In genomic region chr5:115545065-115545882, GRCh38 we compare ENCODE assay signal across 8 cellular contexts. TPM values are rescaled to one million over a fixed set of nuclear protein-coding genes. Genes with fewer than 3 reads are reported as not detected.
A peak's percentile ranks its signal among the peaks of the same experiment; 100 is the strongest.
DNase-seq lines count a peak whose midpoint lies in the region; TF ChIP-seq lines count a peak whose summit lies in the region.

No MANE protein-coding gene starts in this region.

- H3K9me3 Mint-ChIP-seq in endodermal cell = peaks cover 11% of the 10 kb centered on the region

- H3K4me1 ChIP-seq in NT2/D1 (ENCODE audit: insufficient read depth, insufficient read length) (no peaks in the 10 kb centered on the region), endodermal cell (ENCODE audit: control insufficient read depth, insufficient read depth, low read length) (no peaks in the 10 kb centered on the region), rectal smooth muscle tissue (ENCODE audit: control insufficient read depth, insufficient read depth, low read length) (peaks cover 15% of the 10 kb centered on the region)

- peaks cover 34% of the 10 kb centered on the region for H3K4me1 Mint-ChIP-seq in endodermal cell

- H3K4me3 ChIP-seq in NT2/D1 (ENCODE audit: insufficient read length, low read depth) = peak overlapping the region; percentile 8
- H3K4me3 ChIP-seq in endodermal cell (ENCODE audit: low read length) = peak overlapping the region; percentile 73
- H3K4me3 ChIP-seq in rectal smooth muscle tissue (ENCODE audit: low read length) = peak overlapping the region; percentile 52

- H3K9ac ChIP-seq in NT2/D1 (ENCODE audit: insufficient read length, low read depth) (no peak overlapping the region), endodermal cell (ENCODE audit: extremely low read depth, low read length, poor library complexity, severe bottlenecking) (no peak overlapping the region), rectal smooth muscle tissue (ENCODE audit: low read length) (no peak overlapping the region)

- no peak overlapping the region for H3K27ac ChIP-seq in endodermal cell (ENCODE audit: low read depth, low read length)
- peak overlapping the region; percentile 74 for H3K27ac ChIP-seq in rectal smooth muscle tissue (ENCODE audit: low read depth, low read length)

- 55 to 77% methylated on average over 9 to 18 of the region's 18 CpGs for WGBS in endodermal cell (ENCODE audit: insufficient coverage in 1 of 2, insufficient read length in 1 of 2), 2 experiments

- H3K36me3 Mint-ChIP-seq in endodermal cell (ENCODE audit: low read depth) = peaks cover 12% of the 10 kb centered on the region

- no peak for TF ChIP-seq CTCF in endodermal cell (conservative IDR thresholded peaks at IDR 0.05)

- DNase-seq in DMS53 (lab: John Stamatoyannopoulos, UW) = peak; percentile 87
- DNase-seq in DMS53 treated with DMSO at 0.1 percent for 48 hours (lab: John Stamatoyannopoulos, UW; ENCODE audit: unreplicated experiment) = no peak
- no peak for DNase-seq in NT2/D1 (ENCODE audit: low read depth, low spot score)
- DNase-seq in endodermal cell = no peak
- no peak for DNase-seq in iPS-NIHi11 (ENCODE audit: low spot score)
- no peak for DNase-seq in occipital lobe (lab: John Stamatoyannopoulos, UW)
- no peak for DNase-seq in activated CD4-positive, CD25-positive, alpha-beta regulatory T cell treated with anti-CD3 and anti-CD28 coated beads, Interleukin-2, amount 50 U/mL, for 72 hours

- peak overlapping the region; percentile 52 for H3K27ac Mint-ChIP-seq in endodermal cell

- peaks cover 23% of the 10 kb centered on the region for H3K36me3 ChIP-seq in NT2/D1 (ENCODE audit: insufficient read depth, insufficient read length, low read length)
- peaks cover 10% of the 10 kb centered on the region for H3K36me3 ChIP-seq in endodermal cell (ENCODE audit: control insufficient read depth, insufficient read depth, low read length)
- no peaks in the 10 kb centered on the region for H3K36me3 ChIP-seq in rectal smooth muscle tissue (ENCODE audit: control insufficient read depth, insufficient read depth, low read length)

- H3K27me3 ChIP-seq in NT2/D1 (ENCODE audit: insufficient read depth, insufficient read length) (no peaks in the 10 kb centered on the region), endodermal cell (ENCODE audit: control insufficient read depth, insufficient read depth, low read length, poor library complexity, severe bottlenecking) (no peaks in the 10 kb centered on the region), rectal smooth muscle tissue (ENCODE audit: control insufficient read depth, insufficient read depth, low read length) (no peaks in the 10 kb centered on the region)

- H3K9me3 ChIP-seq in NT2/D1 (ENCODE audit: insufficient read depth, low read length) (peaks cover 9% of the 10 kb centered on the region), endodermal cell (ENCODE audit: control insufficient read depth, low read length) (peaks cover 11% of the 10 kb centered on the region)

- H3K27me3 Mint-ChIP-seq in endodermal cell (ENCODE audit: insufficient read depth) = no peaks in the 10 kb centered on the region

- H3K4me3 Mint-ChIP-seq in endodermal cell = peak overlapping the region; percentile 97

RNA-seq across cellular contexts. Expression of gene FEM1C, which starts 0.7 kb away (rescaled TPM):
- total RNA-seq in endodermal cell (10 to 100 TPM; 12.3 to 14.4 TPM), occipital lobe (73.3 TPM)
- 15.4 TPM for polyA plus RNA-seq in endodermal cell (2013, experiment 1 of 2)
- 15.0 TPM for polyA plus RNA-seq in endodermal cell (2013, experiment 2 of 2)

RNA-seq across cellular contexts. Expression of gene TICAM2, which starts 57.0 kb away (rescaled TPM):
- 1 to 10 TPM in 1 of 2 donors, under 1 TPM in 1; 0.84 to 1.5 TPM for total RNA-seq in endodermal cell
- not detected for polyA plus RNA-seq in endodermal cell (2013, experiment 1 of 2)
- polyA plus RNA-seq in endodermal cell (2013, experiment 2 of 2) = not detected
- 0.94 TPM for total RNA-seq in occipital lobe

Comparison
In these comparisons a context has a peak if more than half of its experiments do, and no peak if none do; other contexts are left out.
1. H3K4me3 ChIP-seq: peak in every context shown above with its lines; median percentile 73 in endodermal cell; 52 in rectal smooth muscle tissue; 8 in NT2/D1.